15 cellular contexts compared by ENCODE assay signal in genomic region chr12:116423053-116423452, GRCh38.
DNase-seq lines count a peak whose midpoint lies in the region; ATAC-seq and TF ChIP-seq lines count a peak whose summit lies in the region.
"Had no signal": no experiment of that assay in that cellular context is flagged by ENCODE, and none has a peak within 500 bp of the region (broad histone marks: within the 10 kb centered on the region; RNA-seq: fewer than 3 reads in every experiment).

No MANE protein-coding gene starts in this region.

- peak overlapping the region; percentile 30 for H3K9ac ChIP-seq in adipocyte (ENCODE audit: low read length)

- H3K27me3 ChIP-seq in left ventricle myocardium inferior (ENCODE audit: low read depth), result peaks cover 29% of the 10 kb centered on the region
- H3K27me3 ChIP-seq in adipocyte (replicated peaks; ENCODE audit: control insufficient read depth, insufficient read depth, low read length), result no peaks in the 10 kb centered on the region

- ATAC-seq in Right ventricle myocardium superior (ENCODE audit: poor library complexity) (peak; percentile 42), HG03280 (IDR thresholded peaks at IDR 0.05; ENCODE audit: unreplicated experiment) (no peak)

- TF ChIP-seq CTCF in left ventricle myocardium inferior (IDR thresholded peaks at IDR 0.05; ENCODE audit: borderline replicate concordance) (no peak), foreskin fibroblast (IDR thresholded peaks at IDR 0.05; ENCODE audit: low read depth, low read length) (no peak)

- H3K4me3 ChIP-seq in left ventricle myocardium inferior, result no peak overlapping the region
- no peak overlapping the region for H3K4me3 ChIP-seq in adipocyte (ENCODE audit: low read length)
- no peak overlapping the region for H3K4me3 ChIP-seq in foreskin fibroblast (ENCODE audit: low read depth in 1 of 2, low read length in 2 of 2)

- H3K36me3 ChIP-seq in left ventricle myocardium inferior (no peaks in the 10 kb centered on the region), adipocyte (ENCODE audit: control insufficient read depth, insufficient read depth, low read length, severe bottlenecking) (no peaks in the 10 kb centered on the region)

- no peak overlapping the region for H3K27ac ChIP-seq in left ventricle myocardium inferior (replicated peaks)

- intact Hi-C loops in Right ventricle myocardium superior (cut with DNase I), result no loop called here
- intact Hi-C loops in left ventricle myocardium inferior (cut with micrococcal nuclease), result no loop called here

- peaks cover 12% of the 10 kb centered on the region for H3K4me1 ChIP-seq in left ventricle myocardium inferior
- H3K4me1 ChIP-seq in adipocyte (ENCODE audit: control insufficient read depth, insufficient read depth, low read length), result peaks cover 32% of the 10 kb centered on the region

- H3K9me3 ChIP-seq in left ventricle myocardium inferior (replicated peaks) (peaks cover 9% of the 10 kb centered on the region), adipocyte (ENCODE audit: control insufficient read depth, low read length) (peaks cover 4% of the 10 kb centered on the region)

- DNase-seq in Right ventricle myocardium superior (no peak), left ventricle myocardium inferior (no peak), adipocyte (ENCODE audit: low read depth) (peak; percentile 94), foreskin fibroblast (peak; percentile 75 to 86), stromal cell of bone marrow (ENCODE audit: low read depth) (peak; percentile 67), activated gamma-delta T cell treated with Interleukin-2 at 50 U/mL for 16 hours (no peak)
- DNase-seq in stimulated activated CD8-positive, alpha-beta memory T cell treated with anti-CD3 and anti-CD28 coated beads, Interleukin-4, amount 100 ng/mL, for 48 hours, result no peak
- DNase-seq: ACHN; activated CD8-positive, alpha-beta memory T cell treated with anti-CD3 and anti-CD28 coated beads for 24 hours; activated naive CD4-positive, alpha-beta T cell; NCI-H1092; NCI-H510A; stimulated activated CD4-positive, alpha-beta T cell treated with anti-CD3 and anti-CD28 coated beads, Interleukin-15, amount 100 ng/mL, for 24 hours; T1000 had no signal

Comparison
In these comparisons a context has a peak if more than half of its experiments do, and no peak if none do; other contexts are left out.
1. DNase-seq: peak in adipocyte (single experiment), foreskin fibroblast (2 of 2) and stromal cell of bone marrow (single experiment); none in Right ventricle myocardium superior (single experiment), left ventricle myocardium inferior (single experiment), activated gamma-delta T cell treated with Interleukin-2 at 50 U/mL for 16 hours (single experiment) and stimulated activated CD8-positive, alpha-beta memory T cell treated with anti-CD3 and anti-CD28 coated beads, Interleukin-4, amount 100 ng/mL, for 48 hours (single experiment).